Comparison of ENCODE assay signal across 23 cellular contexts in the genomic region with DNA sequence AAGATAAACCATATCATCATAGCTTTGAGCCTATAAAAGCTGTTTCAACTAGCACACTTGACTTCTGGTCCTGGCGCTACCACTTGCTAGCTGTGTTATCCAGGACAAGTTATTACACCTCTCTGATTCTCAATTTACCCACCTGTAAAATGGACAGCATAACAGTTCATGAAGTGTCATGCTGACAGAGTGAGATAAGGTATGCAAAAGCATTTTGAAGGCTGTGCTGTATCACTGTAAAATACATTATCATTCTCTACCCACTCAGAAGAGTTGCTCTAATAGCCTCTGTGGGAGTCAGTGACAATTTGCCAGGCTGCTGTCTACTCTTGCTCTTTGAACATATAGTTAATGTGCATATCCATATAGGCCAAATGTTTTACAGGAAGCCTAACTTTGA.
DNase-seq lines count a peak whose midpoint lies in the region; ATAC-seq, FAIRE-seq and TF ChIP-seq lines count a peak whose summit lies in the region.
"Had no signal": no experiment of that assay in that cellular context is flagged by ENCODE, and none has a peak within 500 bp of the region (broad histone marks: within the 10 kb centered on the region; RNA-seq: fewer than 3 reads in every experiment).

No MANE protein-coding gene starts in this region.

- H3K4me3 ChIP-seq in HepG2 (replicated peaks in 1 of 3; ENCODE audit: insufficient read depth in 1 of 3, low read depth in 2 of 3, low read length in 3 of 3) (no peak overlapping the region), right lobe of liver (no peak overlapping the region), H1 (ENCODE audit: extremely low read depth in 1 of 4, insufficient read depth in 2 of 4, low read depth in 3 of 4, low read length in 4 of 4) (no peak overlapping the region)
- H3K4me3 ChIP-seq: A549; BLaER1 treated with 17β-estradiol and CSF1 and Interleukin-3, amounts not matched to agents 10 nM and 100 nM; GM12878 had no signal

- WGBS in HepG2 (ENCODE audit: low lambda C conversion rate), result 6% methylated on average over 1 of the region's 1 CpG
- 100% methylated on average over 1 of the region's 1 CpG for WGBS in right lobe of liver (ENCODE audit: insufficient coverage, low coverage, low lambda C conversion rate, missing lambda C conversion rate)
- WGBS in H1 (ENCODE audit: extremely low coverage in 1 of 2, insufficient coverage in 1 of 2, insufficient read length in 1 of 2, insufficient replicate concordance in 2 of 2, low coverage in 1 of 2, low lambda C conversion rate in 2 of 2, missing lambda C conversion rate in 1 of 2), 2 experiments, result 100% methylated on average over 1 of the region's 1 CpG; no CpG with 5 or more reads in 1 of the 2 experiments

- ATAC-seq in HepG2 (no peak), right lobe of liver (no peak)
- ATAC-seq: A549, GM12878 had no signal

- H3K4me1 ChIP-seq in HepG2 (ENCODE audit: insufficient read depth, low read length), result no peaks in the 10 kb centered on the region
- H3K4me1 ChIP-seq in right lobe of liver, result no peaks in the 10 kb centered on the region
- H3K4me1 ChIP-seq in H1 (replicated peaks in 1 of 4; ENCODE audit: control insufficient read depth in 3 of 4, insufficient read depth in 4 of 4, low read length in 3 of 4), result peaks cover 3 to 14% (median 12%) of the 10 kb centered on the region in 4 experiments; a peak in 5 of 7 replicates
- H3K4me1 ChIP-seq: A549; BLaER1 treated with 17β-estradiol and CSF1 and Interleukin-3, amounts not matched to agents 10 nM and 100 nM had no signal

- in situ Hi-C loops in HepG2 (cut with HindIII; ENCODE audit: extremely low pct_ligation_motif_present, low pct_unique_long_range_greater_than_20kb), result no loop called here

- no peak overlapping the region for H2BK20ac ChIP-seq in H1 (ENCODE audit: low read length)

- H3K79me2 ChIP-seq in HepG2 (ENCODE audit: insufficient read depth, low read length) (no peaks in the 10 kb centered on the region), H1 (ENCODE audit: control insufficient read depth in 1 of 2, insufficient read depth in 2 of 2, low read length in 2 of 2) (no peaks in the 10 kb centered on the region)

- H3K27me3 ChIP-seq in HepG2 (ENCODE audit: control insufficient read depth in 1 of 2, insufficient read depth in 2 of 2, low read length in 2 of 2) (peaks cover 0 to 5% of the 10 kb centered on the region in 2 experiments; a peak in 4 of 5 replicates), right lobe of liver (no peaks in the 10 kb centered on the region), H1 (replicated peaks in 1 of 4; ENCODE audit: control insufficient read depth in 3 of 4, extremely low read depth in 1 of 4, insufficient read depth in 3 of 4, low read length in 3 of 4) (no peaks in the 10 kb centered on the region)
- H3K27me3 ChIP-seq: BE2C; BLaER1 treated with 17β-estradiol and CSF1 and Interleukin-3, amounts not matched to agents 10 nM and 100 nM had no signal

- DNase-seq in HepG2 (ENCODE audit: low spot score) (no peak), right lobe of liver (no peak), H1 (ENCODE audit: low read depth in 1 of 2, low spot score in 2 of 2) (no peak), urothelium cell line (ENCODE audit: low spot score) (no peak), HK-2 (ENCODE audit: unreplicated experiment) (no peak), HUDEP-2 (lab: John Stamatoyannopoulos, UW; ENCODE audit: unreplicated experiment in 76 of 76) (no peak)
- DNase-seq: 8988T; ACHN; AML-193; BE2C; CD4-positive, alpha-beta T cell; CD8-positive, alpha-beta memory T cell; DMS 273 treated with DMSO at 0.1 percent for 48 hours; DMS79; EL; GDM1; GOT3; H7; HCEC 1CT had no signal

- POLR2A ChIA-PET in HepG2 (lab: Yijun Ruan, JAX), result no interaction called here
- POLR2A ChIA-PET in H1 (lab: Charles Lee; ENCODE audit: partially characterized antibody), result no interaction called here

- H4K20me1 ChIP-seq in HepG2 (ENCODE audit: insufficient read depth, low read length), result no peaks in the 10 kb centered on the region
- H4K20me1 ChIP-seq in H1 (replicated peaks in 1 of 2; ENCODE audit: control insufficient read depth in 1 of 2, insufficient read depth in 2 of 2, low read length in 2 of 2), result no peaks in the 10 kb centered on the region
- H4K20me1 ChIP-seq: BLaER1 treated with 17β-estradiol and CSF1 and Interleukin-3, amounts not matched to agents 10 nM and 100 nM had no signal

- H3K4me2 ChIP-seq in HepG2 (ENCODE audit: low read depth, low read length) (no peak overlapping the region), H1 (ENCODE audit: insufficient read depth in 1 of 2, low read depth in 2 of 2, low read length in 2 of 2) (no peak overlapping the region)
- H3K4me2 ChIP-seq: A549; BLaER1 treated with 17β-estradiol and CSF1 and Interleukin-3, amounts not matched to agents 10 nM and 100 nM had no signal

- H4K5ac ChIP-seq in H1 (ENCODE audit: insufficient read length, low read depth, low read length), result no peak overlapping the region

- no peak overlapping the region for H3K23ac ChIP-seq in H1 (ENCODE audit: insufficient read length)

- TF ChIP-seq CTCF in HepG2 (CRISPR knock-in tag; IDR thresholded peaks at IDR 0.05), result no peak
- no peak for TF ChIP-seq CTCF in right lobe of liver (IDR thresholded peaks at IDR 0.05)
- TF ChIP-seq CTCF in H1 (IDR thresholded peaks at IDR 0.05; ENCODE audit: control extremely low read depth in 1 of 3, insufficient read depth in 1 of 3, low read depth in 1 of 3, low read length in 3 of 3), result no peak

- H2AFZ ChIP-seq in HepG2 (ENCODE audit: low read length) (no peak overlapping the region), H1 (ENCODE audit: low read length) (no peak overlapping the region)

- no peak overlapping the region for H2BK120ac ChIP-seq in H1 (replicated peaks; ENCODE audit: low read depth, low read length)

- TF ChIP-seq EP300 in HepG2 (IDR thresholded peaks at IDR 0.05; ENCODE audit: low read depth in 2 of 2, low read length in 2 of 2) (no peak), HepG2 (CRISPR knock-in tag; IDR thresholded peaks at IDR 0.05; ENCODE audit: borderline replicate concordance) (no peak), H1 (IDR thresholded peaks at IDR 0.05; ENCODE audit: borderline replicate concordance in 1 of 2, low read depth in 2 of 2, low read length in 2 of 2) (no peak)

- H3K9me3 ChIP-seq in HepG2 (ENCODE audit: low read length), result no peaks in the 10 kb centered on the region
- H3K9me3 ChIP-seq in right lobe of liver, result no peaks in the 10 kb centered on the region
- no peaks in the 10 kb centered on the region for H3K9me3 ChIP-seq in H1 (ENCODE audit: insufficient read depth in 2 of 2, low read depth in 1 of 2, low read length in 1 of 2)
- H3K9me3 ChIP-seq: A549; BE2C; BLaER1 treated with 17β-estradiol and CSF1 and Interleukin-3, amounts not matched to agents 10 nM and 100 nM had no signal

- no peak overlapping the region for H3K56ac ChIP-seq in H1 (replicated peaks; ENCODE audit: insufficient read length, low read depth, low read length)

- H3K79me1 ChIP-seq in H1 (ENCODE audit: low read depth, low read length), result no peaks in the 10 kb centered on the region

- H4K8ac ChIP-seq in H1 (ENCODE audit: extremely low read depth, insufficient read depth, low read length), result no peak overlapping the region

- H3K27ac ChIP-seq in HepG2 (ENCODE audit: extremely low read length, insufficient read depth, low read length) (no peak overlapping the region), right lobe of liver (no peak overlapping the region), H1 (ENCODE audit: low read depth, low read length) (no peak overlapping the region)
- H3K27ac ChIP-seq: A549; BLaER1 treated with 17β-estradiol and CSF1 and Interleukin-3, amounts not matched to agents 10 nM and 100 nM had no signal

- BruUV-seq in HepG2 (replicated peaks; lab: Mats Ljungman, UMichigan), result no TSS peak

- TF ChIP-seq POLR2A in HepG2 (IDR thresholded peaks at IDR 0.05; ENCODE audit: insufficient read depth in 1 of 2, low read depth in 2 of 2, low read length in 2 of 2), result no peak
- TF ChIP-seq POLR2A in right lobe of liver (IDR thresholded peaks at IDR 0.05), result no peak
- TF ChIP-seq POLR2A in H1 (IDR thresholded peaks at IDR 0.05; ENCODE audit: control extremely low read depth in 1 of 2, low read depth in 2 of 2, low read length in 2 of 2), result no peak

- H2BK12ac ChIP-seq in H1 (ENCODE audit: low read depth, low read length), result no peak overlapping the region

- H3K18ac ChIP-seq in H1 (ENCODE audit: extremely low read depth, low read length), result no peak overlapping the region

- TF ChIP-seq RAD21 in HepG2 (CRISPR knock-in tag; IDR thresholded peaks at IDR 0.05) (no peak), H1 (IDR thresholded peaks at IDR 0.05 in 1 of 2, conservative IDR thresholded peaks at IDR 0.05 in 1 of 2; ENCODE audit: low read depth in 2 of 2, low read length in 2 of 2) (no peak)

- H4K91ac ChIP-seq in H1 (replicated peaks; ENCODE audit: insufficient read length, low read length), result peak overlapping the region; percentile 17

- H2BK5ac ChIP-seq in H1 (ENCODE audit: low read depth, low read length), result no peak overlapping the region

- H3K36me3 ChIP-seq in HepG2 (replicated peaks in 1 of 2; ENCODE audit: control insufficient read depth in 1 of 2, insufficient read depth in 2 of 2, low read length in 2 of 2) (no peaks in the 10 kb centered on the region), right lobe of liver (no peaks in the 10 kb centered on the region), H1 (ENCODE audit: control insufficient read depth in 2 of 4, insufficient read depth in 4 of 4, low read length in 3 of 4) (no peaks in the 10 kb centered on the region)
- H3K36me3 ChIP-seq: BE2C; BLaER1 treated with 17β-estradiol and CSF1 and Interleukin-3, amounts not matched to agents 10 nM and 100 nM had no signal

- no peak for FAIRE-seq in HepG2 (lab: Jason Lieb, UNC)
- FAIRE-seq in H1 (lab: Jason Lieb, UNC), result no peak
- FAIRE-seq in urothelium cell line (lab: Jason Lieb, UNC), result peak; percentile 35
- FAIRE-seq: A549, D721Med, GM12878 had no signal

- H3K9ac ChIP-seq in HepG2 (ENCODE audit: insufficient read depth, low read depth, low read length) (no peak overlapping the region), H1 (replicated peaks in 1 of 4; ENCODE audit: extremely low read depth in 1 of 4, low read depth in 3 of 4, low read length in 3 of 4) (no peak overlapping the region)
- H3K9ac ChIP-seq: BLaER1 treated with 17β-estradiol and CSF1 and Interleukin-3, amounts not matched to agents 10 nM and 100 nM had no signal

- H2AK5ac ChIP-seq in H1 (ENCODE audit: low read depth, low read length), result no peak overlapping the region

- no peak overlapping the region for H2BK15ac ChIP-seq in H1 (ENCODE audit: low read length)

- H3K23me2 ChIP-seq in H1 (ENCODE audit: low read depth, low read length), result no peaks in the 10 kb centered on the region

- H3K14ac ChIP-seq in H1 (ENCODE audit: insufficient read length), result no peak overlapping the region

- peak overlapping the region; percentile 17 for H3K4ac ChIP-seq in H1 (replicated peaks; ENCODE audit: insufficient read length, low read depth, low read length)

- CTCF ChIA-PET in HepG2 (lab: Yijun Ruan, JAX; ENCODE audit: low intra/inter-chr PET ratio, low total read pairs) (no interaction called here), H1 (lab: Charles Lee; ENCODE audit: partially characterized antibody) (interaction anchor here (0.6 to 3.0 kb wide), 7 partner anchors 12 to 368 kb away, joined by 3 to 32 read pairs (median 3); no protein-coding TSS in a partner anchor)

- intact Hi-C loops in HepG2 (cut with micrococcal nuclease; ENCODE audit: unreplicated experiment) (no loop called here), right lobe of liver (cut with DNase I) (no loop called here)
